15 cellular contexts compared by ENCODE assay signal in genomic region chr3:115095236-115095635, GRCh38.
"Had no signal": no experiment of that assay in that cellular context is flagged by ENCODE, and none has a peak within 500 bp of the region (broad histone marks: within the 10 kb centered on the region; RNA-seq: fewer than 3 reads in every experiment).

No MANE protein-coding gene starts in this region.

- H3K4me3 ChIP-seq: esophagus squamous epithelium, right atrium auricular region, stomach had no signal

- H3K27ac ChIP-seq: esophagus squamous epithelium, neutrophil, right atrium auricular region, stomach had no signal

- H3K27me3 ChIP-seq: esophagus squamous epithelium, neutrophil, right atrium auricular region, stomach had no signal

- ATAC-seq: left colon; naive thymus-derived CD4-positive, alpha-beta T cell had no signal

- DNase-seq: esophagus squamous epithelium; foreskin fibroblast; immature natural killer cell; left colon; mammary epithelial cell; naive thymus-derived CD4-positive, alpha-beta T cell; posterior cingulate gyrus; small intestine; stimulated activated CD4-positive, alpha-beta T cell treated with anti-CD3 and anti-CD28 coated beads, Interleukin-12 subunit alpha, Interleukin-12 subunit beta, amount 100 ng/mL, for 4 hours; stimulated activated naive CD4-positive, alpha-beta T cell; stomach; substantia nigra; trophoblast cell had no signal

- H3K36me3 ChIP-seq: esophagus squamous epithelium, neutrophil, right atrium auricular region, stomach had no signal

- H3K9me3 ChIP-seq: esophagus squamous epithelium, neutrophil, right atrium auricular region, stomach had no signal
